1 cellular context compared by ENCODE assay signal in genomic region chr11:113664069-113664980, GRCh38.
TF ChIP-seq lines count a peak whose summit lies in the region.

No MANE protein-coding gene starts in this region.

TF ChIP-seq in HCT116, 20 proteins besides CTCF, POLR2A, EP300 and RAD21 (continued from another document):
- TF ChIP-seq CBX3 (IDR thresholded peaks at IDR 0.05; ENCODE audit: low read depth) (no peak), SRF (IDR thresholded peaks at IDR 0.05; ENCODE audit: low read depth) (no peak), MAX (IDR thresholded peaks at IDR 0.05) (0 out of 2 replicates have a peak, but pooled peaks have one; percentile 18)
